ENCODE assay signal across 10 cellular contexts in the genomic region with DNA sequence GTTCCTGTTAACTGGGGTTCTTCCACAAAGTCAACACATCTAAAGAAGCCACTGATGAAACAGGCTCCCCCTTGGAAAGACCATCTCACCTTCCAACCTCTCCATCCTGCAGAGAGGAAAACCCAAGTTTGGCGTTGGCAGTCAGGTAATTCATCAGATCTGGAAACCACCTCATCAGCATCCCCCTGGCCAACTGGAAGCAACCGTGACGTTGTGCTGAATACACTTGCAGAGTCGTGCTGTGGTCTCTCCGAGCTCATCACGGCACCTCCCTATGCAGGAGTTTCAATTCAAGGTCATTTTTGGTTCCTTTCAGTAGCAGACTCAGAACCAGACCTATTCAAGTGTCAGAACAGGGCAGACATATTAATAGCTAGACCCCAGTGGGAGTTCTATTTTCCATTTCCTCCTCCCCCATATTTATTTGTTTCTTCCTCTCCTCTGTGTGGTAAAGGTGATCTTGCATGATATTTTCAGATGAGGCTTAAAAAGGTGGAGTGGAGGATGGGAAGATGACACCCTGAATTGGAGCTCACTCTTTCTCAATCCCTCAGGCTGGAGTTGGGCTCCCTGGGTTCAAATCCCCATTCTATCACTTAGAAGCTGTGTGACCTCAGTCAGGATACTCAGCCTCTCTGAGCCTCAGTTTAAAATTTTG.
DNase-seq lines count a peak whose midpoint lies in the region; ATAC-seq and TF ChIP-seq lines count a peak whose summit lies in the region.
"Had no signal": no experiment of that assay in that cellular context is flagged by ENCODE, and none has a peak within 500 bp of the region (broad histone marks: within the 10 kb centered on the region; RNA-seq: fewer than 3 reads in every experiment).

No MANE protein-coding gene starts in this region.

- H3K36me3 Mint-ChIP-seq in activated CD8-positive, alpha-beta T cell treated with anti-CD3 and anti-CD28 coated beads for 36 hours (ENCODE audit: low read depth) = no peaks in the 10 kb centered on the region

- POLR2A ChIA-PET in activated CD8-positive, alpha-beta T cell treated with anti-CD3 and anti-CD28 coated beads for 36 hours (lab: Charles Lee) = interaction anchor here (0.8 kb wide), 1 partner anchor 18 kb away, joined by 6 read pairs; no protein-coding TSS in a partner anchor
- POLR2A ChIA-PET in PC-3 (lab: Charles Lee; ENCODE audit: unreplicated experiment) = no interaction called here

- H3K36me3 ChIP-seq in PC-3 (ENCODE audit: low read depth, low read length) = no peaks in the 10 kb centered on the region

- no peak overlapping the region for H3K27ac ChIP-seq in PC-3 (ENCODE audit: low read length)

- H3K9me3 ChIP-seq in PC-3 (ENCODE audit: low read length) = no peaks in the 10 kb centered on the region

- H3K4me1 Mint-ChIP-seq in activated CD8-positive, alpha-beta T cell treated with anti-CD3 and anti-CD28 coated beads for 36 hours (ENCODE audit: low read depth) = peaks cover 34% of the 10 kb centered on the region

- no peak overlapping the region for H3K4me3 Mint-ChIP-seq in activated CD8-positive, alpha-beta T cell treated with anti-CD3 and anti-CD28 coated beads for 36 hours
- H3K4me3 Mint-ChIP-seq: activated CD8-positive, alpha-beta memory T cell treated with anti-CD3 and anti-CD28 coated beads, Interleukin-2, amount 10 ng/mL, durations not matched to agents 7 days and 5 days had no signal

- CTCF ChIA-PET in activated CD8-positive, alpha-beta T cell treated with anti-CD3 and anti-CD28 coated beads for 36 hours (lab: Charles Lee) = interaction anchor here (0.7 to 2.2 kb wide), 5 partner anchors 18 to 163 kb away, joined by 3 to 7 read pairs (median 3); no protein-coding TSS in a partner anchor
- CTCF ChIA-PET in PC-3 (lab: Charles Lee) = no interaction called here

- H4K20me1 ChIP-seq in PC-3 (ENCODE audit: low read length) = no peaks in the 10 kb centered on the region

- intact Hi-C loops in activated CD8-positive, alpha-beta T cell treated with anti-CD3 and anti-CD28 coated beads for 36 hours (cut with micrococcal nuclease) = no loop called here
- intact Hi-C loops in PC-3 (cut with micrococcal nuclease) = no loop called here

- H3K4me1 ChIP-seq in PC-3 (ENCODE audit: insufficient read depth, low read length) = peaks cover 24% of the 10 kb centered on the region

- ATAC-seq in GM18508 (IDR thresholded peaks at IDR 0.05; ENCODE audit: insufficient read depth, unreplicated experiment) (peak; percentile 68), GM19395 (IDR thresholded peaks at IDR 0.05; ENCODE audit: unreplicated experiment) (peak; percentile 87), HG02938 (IDR thresholded peaks at IDR 0.05; ENCODE audit: unreplicated experiment) (peak; percentile 79), PC-3 (no peak)
- ATAC-seq in activated CD8-positive, alpha-beta T cell treated with anti-CD3 and anti-CD28 coated beads for 36 hours = peak; percentile 48
- ATAC-seq: activated CD8-positive, alpha-beta memory T cell treated with anti-CD3 and anti-CD28 coated beads, Interleukin-2, amount 10 ng/mL, durations not matched to agents 7 days and 5 days had no signal

- H3K9ac ChIP-seq in PC-3 (ENCODE audit: low read length) = no peak overlapping the region

- H3F3A ChIP-seq in PC-3 (ENCODE audit: low read length, unreplicated experiment) = no peaks in the 10 kb centered on the region

- H3K4me2 ChIP-seq in PC-3 (ENCODE audit: low read length) = no peak overlapping the region

- H2AFZ ChIP-seq in PC-3 (ENCODE audit: low read length) = no peak overlapping the region

- TF ChIP-seq CTCF in activated CD8-positive, alpha-beta T cell treated with anti-CD3 and anti-CD28 coated beads for 36 hours (IDR thresholded peaks at IDR 0.05) = no peak
- TF ChIP-seq CTCF in PC-3 (conservative IDR thresholded peaks at IDR 0.05; ENCODE audit: low read depth, low read length) = no peak

- no peak overlapping the region for H3K27ac Mint-ChIP-seq in activated CD8-positive, alpha-beta T cell treated with anti-CD3 and anti-CD28 coated beads for 36 hours
- H3K27ac Mint-ChIP-seq: activated CD8-positive, alpha-beta memory T cell treated with anti-CD3 and anti-CD28 coated beads, Interleukin-2, amount 10 ng/mL, durations not matched to agents 7 days and 5 days had no signal

- 0 out of 2 replicates have a peak, but pooled peaks cover 3% of the 10 kb centered on the region for H3K9me2 ChIP-seq in PC-3 (replicated peaks; ENCODE audit: low read length)

- H3K27me3 ChIP-seq in PC-3 (ENCODE audit: low read length) = no peaks in the 10 kb centered on the region

- H3K79me2 ChIP-seq in PC-3 (ENCODE audit: low read length) = no peaks in the 10 kb centered on the region

- H3K4me3 ChIP-seq in PC-3 (ENCODE audit: low read length) = no peak overlapping the region

- peaks cover 2% of the 10 kb centered on the region for H3K9me3 Mint-ChIP-seq in activated CD8-positive, alpha-beta T cell treated with anti-CD3 and anti-CD28 coated beads for 36 hours

- peak; percentile 50 for DNase-seq in activated CD8-positive, alpha-beta T cell treated with anti-CD3 and anti-CD28 coated beads for 36 hours
- DNase-seq in D341Med (ENCODE audit: low spot score) (no peak), activated gamma-delta T cell treated with Interleukin-2 at 50 U/mL for 16 hours (no peak), PC-3 (no peak)
- DNase-seq: activated CD8-positive, alpha-beta memory T cell treated with anti-CD3 and anti-CD28 coated beads, Interleukin-2, amount 10 ng/mL, durations not matched to agents 7 days and 5 days; cortex of kidney; NCI-H2107 had no signal

- no TSS peak for BruUV-seq in PC-3 (replicated peaks; lab: Mats Ljungman, UMichigan)

- no peaks in the 10 kb centered on the region for H3K27me3 Mint-ChIP-seq in activated CD8-positive, alpha-beta T cell treated with anti-CD3 and anti-CD28 coated beads for 36 hours
